18 cellular contexts compared by ENCODE assay signal in the genomic region with DNA sequence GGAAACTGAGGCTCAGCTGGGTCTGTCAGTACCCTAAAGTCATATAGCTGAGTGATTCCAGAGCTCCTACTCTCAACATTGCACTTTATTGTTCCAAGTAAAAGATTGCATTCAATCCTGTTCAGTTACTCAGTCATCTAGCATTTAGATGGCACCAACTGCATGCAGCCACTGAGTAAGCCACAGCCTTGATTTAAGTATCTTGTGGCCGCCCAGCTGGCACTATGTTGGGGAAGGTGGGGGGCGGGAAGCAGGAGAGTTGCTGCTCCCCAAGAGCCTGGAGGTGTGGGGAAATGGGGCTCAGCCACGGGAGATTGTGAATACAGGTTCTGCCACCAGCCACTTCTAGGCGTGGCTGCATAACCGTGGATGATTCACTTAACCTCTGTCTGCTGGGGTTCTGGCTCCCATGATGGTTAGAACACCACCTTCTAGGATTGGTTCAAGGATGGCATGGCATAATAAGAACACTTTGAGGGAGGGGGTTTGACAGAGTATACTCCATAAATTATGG.
"Had no signal": no experiment of that assay in that cellular context is flagged by ENCODE, and none has a peak within 500 bp of the region (broad histone marks: within the 10 kb centered on the region; RNA-seq: fewer than 3 reads in every experiment).

No MANE protein-coding gene starts in this region.

- H3K9me3 Mint-ChIP-seq: activated naive CD4-positive, alpha-beta T cell treated with anti-CD3 and anti-CD28 coated beads, Interleukin-2, amount 50 U/mL, for 72 hours; activated T-cell treated with anti-CD3 and anti-CD28 coated beads, Interleukin-2, amount 50 U/mL, for 72 hours; stimulated activated memory B cell treated with anti-CD40 and anti-IgM and Interleukin-4, amounts not matched to agents 10 μg/mL and 1 μg/mL and 100 μg/mL, for 72 hours; T-helper 1 cell treated with Interleukin-12 subunit alpha and Interleukin-12 subunit beta and Interleukin-4 antibody, amounts not matched to agents 30 μg/mL and 1 μg/mL, for 36 hours had no signal

- H3K27ac ChIP-seq: adrenal gland, foreskin keratinocyte, lower lobe of right lung had no signal

- DNase-seq: activated CD4-positive, CD25-positive, alpha-beta regulatory T cell treated with anti-CD3 and anti-CD28 coated beads, Interleukin-2, amount 50 U/mL, for 72 hours; activated CD8-positive, alpha-beta memory T cell treated with anti-CD3 and anti-CD28 coated beads for 24 hours; activated gamma-delta T cell; activated T-cell treated with anti-CD3 and anti-CD28 coated beads, Interleukin-2, amount 50 U/mL, for 72 hours; adrenal gland; cerebellar nuclear complex; cortex of kidney; foreskin keratinocyte; lower lobe of right lung; midbrain; stimulated activated CD4-positive, alpha-beta T cell treated with anti-CD3 and anti-CD28 coated beads, Interleukin-4, amount 100 ng/mL, for 4 hours; upper lobe of right lung had no signal

- H3K4me1 ChIP-seq: adrenal gland, breast epithelium, foreskin keratinocyte had no signal

- H3K27me3 Mint-ChIP-seq: stimulated activated memory B cell treated with anti-CD40 and anti-IgM and Interleukin-4, amounts not matched to agents 10 μg/mL and 1 μg/mL and 100 μg/mL, for 72 hours had no signal

- H3K9me3 ChIP-seq: adrenal gland, breast epithelium, lower lobe of right lung, upper lobe of right lung had no signal

- H3K36me3 Mint-ChIP-seq: activated naive CD4-positive, alpha-beta T cell treated with anti-CD3 and anti-CD28 coated beads, Interleukin-2, amount 50 U/mL, for 72 hours; stimulated activated memory B cell treated with anti-CD40 and anti-IgM and Interleukin-4, amounts not matched to agents 10 μg/mL and 1 μg/mL and 100 μg/mL, for 72 hours had no signal

- H3K4me3 ChIP-seq: adrenal gland, breast epithelium, hepatocyte, lower lobe of right lung, upper lobe of right lung had no signal

- H3K27ac Mint-ChIP-seq: activated naive CD4-positive, alpha-beta T cell treated with anti-CD3 and anti-CD28 coated beads, Interleukin-2, amount 50 U/mL, for 72 hours; activated T-cell treated with anti-CD3 and anti-CD28 coated beads, Interleukin-2, amount 50 U/mL, for 72 hours; stimulated activated memory B cell treated with anti-CD40 and anti-IgM and Interleukin-4, amounts not matched to agents 10 μg/mL and 1 μg/mL and 100 μg/mL, for 72 hours; T-helper 1 cell treated with Interleukin-12 subunit alpha and Interleukin-12 subunit beta and Interleukin-4 antibody, amounts not matched to agents 30 μg/mL and 1 μg/mL, for 36 hours had no signal

- H3K27me3 ChIP-seq: adrenal gland, breast epithelium, foreskin keratinocyte, hepatocyte, upper lobe of right lung had no signal

- H3K36me3 ChIP-seq: adrenal gland, breast epithelium, lower lobe of right lung, upper lobe of right lung had no signal

- H3K4me3 Mint-ChIP-seq: activated T-cell treated with anti-CD3 and anti-CD28 coated beads, Interleukin-2, amount 50 U/mL, for 72 hours; stimulated activated memory B cell treated with anti-CD40 and anti-IgM and Interleukin-4, amounts not matched to agents 10 μg/mL and 1 μg/mL and 100 μg/mL, for 72 hours; T-helper 1 cell treated with Interleukin-12 subunit alpha and Interleukin-12 subunit beta and Interleukin-4 antibody, amounts not matched to agents 30 μg/mL and 1 μg/mL, for 36 hours had no signal

- ATAC-seq: activated naive CD4-positive, alpha-beta T cell treated with anti-CD3 and anti-CD28 coated beads, Interleukin-2, amount 50 U/mL, for 72 hours; activated T-cell treated with anti-CD3 and anti-CD28 coated beads, Interleukin-2, amount 50 U/mL, for 72 hours; foreskin keratinocyte; lower lobe of right lung; sciatic nerve; stimulated activated memory B cell treated with anti-CD40 and anti-IgM and Interleukin-4, amounts not matched to agents 10 μg/mL and 1 μg/mL and 100 μg/mL, for 72 hours; upper lobe of right lung had no signal

- H3K4me2 ChIP-seq: hepatocyte had no signal

- H2AFZ ChIP-seq: hepatocyte had no signal
